ENCODE assay signal across 8 cellular contexts in genomic region chr6:34223381-34223963, GRCh38. TPM values are rescaled to one million over a fixed set of nuclear protein-coding genes. Genes with fewer than 3 reads are reported as not detected.
DNase-seq lines count a peak whose midpoint lies in the region; ATAC-seq and TF ChIP-seq lines count a peak whose summit lies in the region.

No MANE protein-coding gene starts in this region.

- H3K9me2 ChIP-seq in hepatocyte (replicated peaks; ENCODE audit: insufficient read depth), result no peaks in the 10 kb centered on the region

- CTCF ChIA-PET in HEK293T (lab: Yijun Ruan, JAX), result interaction anchor here (0.7 to 0.8 kb wide), 2 partner anchors 72 to 192 kb away, joined by 3 to 5 read pairs; no protein-coding TSS in a partner anchor

- peak overlapping the region; percentile 64 for H3K4me3 Mint-ChIP-seq in activated T-helper 1 cell treated with anti-CD3 and anti-CD28 coated beads, Interleukin-12 subunit alpha, Interleukin-12 subunit beta, Interleukin-2, Interleukin-4 antibody, amounts not matched to agents 30 ng/mL and 10 ng/mL and 1 ng/mL, durations not matched to agents 14 hours and 24 hours and 36 hours

- TF ChIP-seq CTCF in GM06990 (IDR thresholded peaks at IDR 0.05; ENCODE audit: insufficient read depth, low read length, poor library complexity, severe bottlenecking), result no peak
- no peak for TF ChIP-seq CTCF in hepatocyte (IDR thresholded peaks at IDR 0.05; ENCODE audit: poor library complexity)
- no peak for TF ChIP-seq CTCF in spleen (IDR thresholded peaks at IDR 0.05 in 8 of 11, conservative IDR thresholded peaks at IDR 0.05 in 3 of 11)

- TF ChIP-seq POLR2A in spleen (IDR thresholded peaks at IDR 0.05), result no peak

- H3K4me1 ChIP-seq in hepatocyte (ENCODE audit: insufficient read depth) (peaks cover 11% of the 10 kb centered on the region), spleen (peaks cover 4 to 49% (median 32%) of the 10 kb centered on the region in 6 donors)

- H3K36me3 Mint-ChIP-seq in activated T-helper 1 cell treated with anti-CD3 and anti-CD28 coated beads, Interleukin-12 subunit alpha, Interleukin-12 subunit beta, Interleukin-2, Interleukin-4 antibody, amounts not matched to agents 30 ng/mL and 10 ng/mL and 1 ng/mL, durations not matched to agents 14 hours and 24 hours and 36 hours (ENCODE audit: low read depth), result no peaks in the 10 kb centered on the region

- DNase-seq in GM06990 (ENCODE audit: extremely low read depth, insufficient read length) (no peak), hepatocyte (ENCODE audit: low spot score) (peak; percentile 64), spleen (peak; percentile 84), GM19238 (ENCODE audit: insufficient read length, low spot score) (no peak), COLO668 (lab: John Stamatoyannopoulos, UW; ENCODE audit: unreplicated experiment) (no peak), HEK293T (ENCODE audit: extremely low spot score) (no peak)
- no peak for DNase-seq in activated T-helper 1 cell treated with anti-CD3 and anti-CD28 coated beads, Interleukin-12 subunit alpha, Interleukin-12 subunit beta, Interleukin-2, Interleukin-4 antibody, amounts not matched to agents 30 ng/mL and 10 ng/mL and 1 ng/mL, durations not matched to agents 14 hours and 24 hours and 36 hours (ENCODE audit: low spot score)

- H3K36me3 ChIP-seq in GM06990 (ENCODE audit: control insufficient read depth, insufficient read depth, low read length), result no peaks in the 10 kb centered on the region
- H3K36me3 ChIP-seq in hepatocyte (replicated peaks; ENCODE audit: insufficient read depth, low read depth), result no peaks in the 10 kb centered on the region
- H3K36me3 ChIP-seq in spleen, result no peaks in the 10 kb centered on the region

- POLR2A ChIA-PET in HEK293T (lab: Yijun Ruan, JAX), result interaction anchor here (0.7 to 2.0 kb wide), 13 partner anchors 9 to 243 kb away, joined by 3 to 21 read pairs (median 4); partner anchors contain the start of genes HMGA1, PACSIN1, RPS10 and SMIM29

- H3K9me3 ChIP-seq in hepatocyte (ENCODE audit: low read depth) (no peaks in the 10 kb centered on the region), spleen (no peaks in the 10 kb centered on the region)

- no peaks in the 10 kb centered on the region for H4K20me1 ChIP-seq in hepatocyte (ENCODE audit: insufficient read depth, poor library complexity, severe bottlenecking)

- peak overlapping the region; percentile 19 for H3K4me3 ChIP-seq in GM06990 (replicated peaks; ENCODE audit: low read depth, low read length)
- no peak overlapping the region for H3K4me3 ChIP-seq in hepatocyte
- peak overlapping the region in 3 of 8 donors; percentile 18 to 85 (median 60) for H3K4me3 ChIP-seq in spleen

- no peaks in the 10 kb centered on the region for H3K27me3 ChIP-seq in GM06990 (replicated peaks; ENCODE audit: control insufficient read depth, insufficient read depth, low read length)
- no peaks in the 10 kb centered on the region for H3K27me3 ChIP-seq in hepatocyte
- H3K27me3 ChIP-seq in spleen (replicated peaks in 1 of 7), result no peaks in the 10 kb centered on the region

- 26% methylated on average over 9 of the region's 16 CpGs for WGBS in hepatocyte (ENCODE audit: low lambda C conversion rate, missing lambda C conversion rate)
- 45 to 64% (median 53%) methylated on average over 16 of the region's 16 CpGs for WGBS in spleen, 5 donors

- H3K4me2 ChIP-seq in hepatocyte, result peak overlapping the region; percentile 83

- peak overlapping the region; percentile 90 for H2AFZ ChIP-seq in hepatocyte

- H3K27ac ChIP-seq in hepatocyte (peak overlapping the region; percentile 86), spleen (peak overlapping the region in 7 of 8 donors; percentile 95 to 98 (median 97))

- peak overlapping the region; percentile 76 for H3K27ac Mint-ChIP-seq in activated T-helper 1 cell treated with anti-CD3 and anti-CD28 coated beads, Interleukin-12 subunit alpha, Interleukin-12 subunit beta, Interleukin-2, Interleukin-4 antibody, amounts not matched to agents 30 ng/mL and 10 ng/mL and 1 ng/mL, durations not matched to agents 14 hours and 24 hours and 36 hours

- H3K9me3 Mint-ChIP-seq in activated T-helper 1 cell treated with anti-CD3 and anti-CD28 coated beads, Interleukin-12 subunit alpha, Interleukin-12 subunit beta, Interleukin-2, Interleukin-4 antibody, amounts not matched to agents 30 ng/mL and 10 ng/mL and 1 ng/mL, durations not matched to agents 14 hours and 24 hours and 36 hours, result no peaks in the 10 kb centered on the region

- intact Hi-C loops in activated T-helper 1 cell treated with anti-CD3 and anti-CD28 coated beads, Interleukin-12 subunit alpha, Interleukin-12 subunit beta, Interleukin-2, Interleukin-4 antibody, amounts not matched to agents 30 ng/mL and 10 ng/mL and 1 ng/mL, durations not matched to agents 14 hours and 24 hours and 36 hours (cut with micrococcal nuclease), result loop anchor here (5.0 to 10.0 kb wide), 2 partner anchors 304 to 439 kb away; partner anchors contain the start of gene LEMD2
- intact Hi-C loops in spleen (cut with DNase I; ENCODE audit: low total_unique reads), result no loop called here

- ATAC-seq in HG02759 (IDR thresholded peaks at IDR 0.05; ENCODE audit: unreplicated experiment), result peak; percentile 13

- H3K4me1 Mint-ChIP-seq in activated T-helper 1 cell treated with anti-CD3 and anti-CD28 coated beads, Interleukin-12 subunit alpha, Interleukin-12 subunit beta, Interleukin-2, Interleukin-4 antibody, amounts not matched to agents 30 ng/mL and 10 ng/mL and 1 ng/mL, durations not matched to agents 14 hours and 24 hours and 36 hours (ENCODE audit: low read depth), result peaks cover 31% of the 10 kb centered on the region

- peaks cover 9% of the 10 kb centered on the region for H3K27me3 Mint-ChIP-seq in activated T-helper 1 cell treated with anti-CD3 and anti-CD28 coated beads, Interleukin-12 subunit alpha, Interleukin-12 subunit beta, Interleukin-2, Interleukin-4 antibody, amounts not matched to agents 30 ng/mL and 10 ng/mL and 1 ng/mL, durations not matched to agents 14 hours and 24 hours and 36 hours (ENCODE audit: insufficient read depth)

- H3K79me2 ChIP-seq in hepatocyte, result no peaks in the 10 kb centered on the region

TF ChIP-seq in HEK293T, 16 proteins besides CTCF, POLR2A, EP300 and RAD21:
- TF ChIP-seq FOXM1 (IDR thresholded peaks at IDR 0.05; ENCODE audit: borderline replicate concordance), result no peak
- TF ChIP-seq SUZ12 (IDR thresholded peaks at IDR 0.05), result no peak
- TF ChIP-seq ARNT (IDR thresholded peaks at IDR 0.05), result no peak
- no peak for TF ChIP-seq ELF4 (IDR thresholded peaks at IDR 0.05)
- no peak for TF ChIP-seq PKNOX1 (IDR thresholded peaks at IDR 0.05)
- no peak for TF ChIP-seq CTBP1 (IDR thresholded peaks at IDR 0.05; ENCODE audit: borderline replicate concordance)
- TF ChIP-seq HDGF (IDR thresholded peaks at IDR 0.05; ENCODE audit: borderline replicate concordance), result no peak
- TF ChIP-seq FOXK2 (IDR thresholded peaks at IDR 0.05), result no peak
- TF ChIP-seq NFRKB (IDR thresholded peaks at IDR 0.05), result no peak
- no peak for TF ChIP-seq TARDBP (IDR thresholded peaks at IDR 0.05)
- no peak for TF ChIP-seq LEF1 (IDR thresholded peaks at IDR 0.05; ENCODE audit: borderline replicate concordance)
- TF ChIP-seq L3MBTL2 (conservative IDR thresholded peaks at IDR 0.05), result no peak
- TF ChIP-seq FOXA1 (IDR thresholded peaks at IDR 0.05), result no peak
- TF ChIP-seq ZNF384 (IDR thresholded peaks at IDR 0.05), result no peak
- TF ChIP-seq SP1 (IDR thresholded peaks at IDR 0.05), result no peak

RNA-seq across cellular contexts. Expression of gene HMGA1, which starts 13.2 kb away (rescaled TPM):
- 415 and 438 TPM in 2 replicates for total RNA-seq in activated T-helper 1 cell treated with anti-CD3 and anti-CD28 coated beads, Interleukin-12 subunit alpha, Interleukin-12 subunit beta, Interleukin-2, Interleukin-4 antibody, amounts not matched to agents 30 ng/mL and 10 ng/mL and 1 ng/mL, durations not matched to agents 14 hours and 24 hours and 36 hours
- total RNA-seq in hepatocyte, result 43.4 and 57.9 TPM in 2 replicates
- 69.0 and 94.8 TPM in 2 replicates for polyA plus RNA-seq in hepatocyte
- total RNA-seq in spleen, result 100 to 1,000 TPM in 2 of 7 donors, 10 to 100 TPM in 5; 49.9 to 112 (median 73.5) TPM
- 100 to 1,000 TPM in 2 of 3 donors, 10 to 100 TPM in 1; 63.7 to 129 (median 109) TPM for polyA plus RNA-seq in spleen

RNA-seq across cellular contexts. Expression of gene SMIM29, which starts 25.3 kb away (rescaled TPM):
- 14.3 and 15.0 TPM in 2 replicates for total RNA-seq in activated T-helper 1 cell treated with anti-CD3 and anti-CD28 coated beads, Interleukin-12 subunit alpha, Interleukin-12 subunit beta, Interleukin-2, Interleukin-4 antibody, amounts not matched to agents 30 ng/mL and 10 ng/mL and 1 ng/mL, durations not matched to agents 14 hours and 24 hours and 36 hours
- total RNA-seq in hepatocyte, result 9.2 and 11.4 TPM in 2 replicates
- 27.6 and 33.8 TPM in 2 replicates for polyA plus RNA-seq in hepatocyte
- 10 to 100 TPM; 24.7 to 40.7 (median 33.9) TPM for total RNA-seq in spleen
- polyA plus RNA-seq in spleen, result 10 to 100 TPM; 69.0 to 73.7 (median 71.5) TPM

Comparison
In these comparisons a context has a peak if more than half of its experiments do, and no peak if none do; other contexts are left out.
1. DNase-seq: peak in hepatocyte (single experiment) and spleen (single experiment); none in GM06990 (single experiment), activated T-helper 1 cell treated with anti-CD3 and anti-CD28 coated beads, Interleukin-12 subunit alpha, Interleukin-12 subunit beta, Interleukin-2, Interleukin-4 antibody, amounts not matched to agents 30 ng/mL and 10 ng/mL and 1 ng/mL, durations not matched to agents 14 hours and 24 hours and 36 hours (single experiment), GM19238 (single experiment), COLO668 (single experiment) and HEK293T (single experiment).